In the genomic region with DNA sequence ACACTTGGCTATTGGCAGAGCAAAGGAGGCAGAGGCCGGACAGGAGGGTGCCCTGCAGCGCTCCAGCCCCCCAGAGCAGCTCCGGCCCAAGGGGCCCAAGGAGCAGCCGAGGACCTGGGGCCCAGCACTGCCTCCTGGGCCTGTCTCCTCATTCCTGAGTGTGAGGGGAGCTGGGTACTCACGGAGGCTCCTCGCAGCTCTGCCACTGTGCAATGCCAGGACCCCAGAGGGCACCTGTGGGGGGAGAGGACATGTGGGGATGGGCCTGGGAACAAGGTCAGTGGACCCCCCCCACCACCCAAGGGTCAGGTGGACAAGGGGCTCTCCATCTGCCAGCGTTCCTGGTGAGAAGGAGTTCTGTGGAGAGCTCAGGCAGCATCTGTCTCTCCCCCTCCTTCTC, we compare ENCODE assay signal across 23 cellular contexts.
"Had no signal": no experiment of that assay in that cellular context is flagged by ENCODE, and none has a peak within 500 bp of the region (broad histone marks: within the 10 kb centered on the region; RNA-seq: fewer than 3 reads in every experiment).

No MANE protein-coding gene starts in this region.

- FAIRE-seq: endometrium had no signal

- H3K36me3 ChIP-seq: esophagus squamous epithelium, ovary, sigmoid colon, stomach, tibial artery had no signal

- H3K9me3 ChIP-seq: esophagus squamous epithelium, mucosa of descending colon, ovary, psoas muscle, sigmoid colon, stomach, tibial artery had no signal

- H3K4me3 ChIP-seq: esophagus squamous epithelium, mucosa of descending colon, ovary, psoas muscle, sigmoid colon, stomach, tibial artery had no signal

- H3K27ac ChIP-seq: esophagus squamous epithelium, ovary, psoas muscle, sigmoid colon, stomach, tibial artery had no signal

- ATAC-seq: effector memory CD8-positive, alpha-beta T cell; mucosa of descending colon; psoas muscle; right cardiac atrium; stimulated activated effector memory CD8-positive, alpha-beta T cell treated with anti-CD3 and anti-CD28 coated beads, Interleukin-12 subunit alpha, Interleukin-12 subunit beta, amount 100 ng/mL, for 72 hours had no signal

- DNase-seq: cortex of kidney; effector memory CD8-positive, alpha-beta T cell; erythroblast; esophagus squamous epithelium; foreskin melanocyte; hypothalamus; immature natural killer cell; islet precursor cell; mesenchymal stem cell; naive B cell; occipital lobe; ovary; sigmoid colon; stimulated activated CD4-positive, alpha-beta T cell treated with anti-CD3 and anti-CD28 coated beads, Interleukin-2, amount 100 ng/mL, for 24 hours; stimulated activated CD4-positive, alpha-beta T cell treated with anti-CD3 and anti-CD28 coated beads, Interleukin-4, amount 100 ng/mL, for 24 hours; stimulated activated naive CD4-positive, alpha-beta T cell treated with Interleukin-2 at 50 U/mL for 16 hours; stomach; tibial artery had no signal

- H3K4me1 ChIP-seq: psoas muscle, tibial artery had no signal

- H3K27me3 ChIP-seq: ovary had no signal
